In the genomic region with DNA sequence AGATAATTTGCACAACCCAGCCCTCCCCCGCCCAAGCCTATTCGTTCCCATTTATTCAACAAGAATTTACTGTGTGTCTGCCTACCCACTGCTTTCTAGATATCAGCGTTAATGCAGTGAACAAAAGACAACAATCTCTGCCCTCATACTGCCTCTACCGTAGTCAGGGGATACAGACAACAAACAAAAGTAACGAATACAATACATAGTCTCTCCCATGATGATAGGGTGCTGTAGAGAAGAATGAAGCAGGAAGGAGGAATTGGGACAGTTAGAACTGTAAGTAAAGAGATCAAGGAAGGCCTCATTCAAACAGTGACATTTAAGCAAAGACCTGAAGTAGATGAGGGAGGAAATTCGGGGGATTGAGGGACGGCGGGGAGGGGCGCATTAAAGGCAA, we compare ENCODE assay signal across 9 cellular contexts. TPM values are rescaled to one million over a fixed set of nuclear protein-coding genes. Genes with fewer than 3 reads are reported as not detected.
DNase-seq lines count a peak whose midpoint lies in the region; ATAC-seq and TF ChIP-seq lines count a peak whose summit lies in the region.
"Had no signal": no experiment of that assay in that cellular context is flagged by ENCODE, and none has a peak within 500 bp of the region (broad histone marks: within the 10 kb centered on the region; RNA-seq: fewer than 3 reads in every experiment).

No MANE protein-coding gene starts in this region.

- DNase-seq in left ventricle myocardium inferior (no peak), left cardiac atrium (no peak), glutamatergic neuron (no peak), tibial artery (no peak)
- no peak for DNase-seq in T-helper 2 cell treated with Interferon-gamma antibody and Interleukin-4, amounts not matched to agents 5 μg/mL and 100 μg/mL, for 36 hours (ENCODE audit: low spot score)
- no peak for DNase-seq in NK-92 treated with Interleukin-12 subunit alpha and Interleukin-12 subunit beta, amount 100 ng/mL, for 24 hours (lab: John Stamatoyannopoulos, UW)

- peaks cover 16% of the 10 kb centered on the region for H3K4me1 Mint-ChIP-seq in T-helper 2 cell treated with Interferon-gamma antibody and Interleukin-4, amounts not matched to agents 5 μg/mL and 100 μg/mL, for 36 hours (ENCODE audit: low read depth)
- peaks cover 4% of the 10 kb centered on the region for H3K4me1 Mint-ChIP-seq in glutamatergic neuron (ENCODE audit: low read depth, unreplicated experiment)

- H3K4me1 ChIP-seq in left ventricle myocardium inferior (peaks cover 62% of the 10 kb centered on the region), tibial artery (peaks cover 0 to 31% (median 21%) of the 10 kb centered on the region in 4 donors)

- peaks cover 43% of the 10 kb centered on the region for H3K36me3 ChIP-seq in left ventricle myocardium inferior
- H3K36me3 ChIP-seq in tibial artery, result peaks cover 5 to 27% (median 7%) of the 10 kb centered on the region in 3 donors

- intact Hi-C loops in left ventricle myocardium inferior (cut with micrococcal nuclease) (no loop called here), left cardiac atrium (cut with DNase I) (loop anchor here in 1 of 2 donors (10.0 kb wide), 1 partner anchor 150 kb away; no protein-coding TSS in a partner anchor), tibial artery (cut with DNase I; ENCODE audit: low total_unique reads) (no loop called here)

- H3K9me3 Mint-ChIP-seq in T-helper 2 cell treated with Interferon-gamma antibody and Interleukin-4, amounts not matched to agents 5 μg/mL and 100 μg/mL, for 36 hours, result no peaks in the 10 kb centered on the region
- H3K9me3 Mint-ChIP-seq in glutamatergic neuron (ENCODE audit: unreplicated experiment), result no peaks in the 10 kb centered on the region

- H3K27ac Mint-ChIP-seq in T-helper 2 cell treated with Interferon-gamma antibody and Interleukin-4, amounts not matched to agents 5 μg/mL and 100 μg/mL, for 36 hours, result peak overlapping the region; percentile 32
- H3K27ac Mint-ChIP-seq in glutamatergic neuron (ENCODE audit: unreplicated experiment), result no peak overlapping the region

- H3K27me3 ChIP-seq in left ventricle myocardium inferior (ENCODE audit: low read depth), result no peaks in the 10 kb centered on the region
- H3K27me3 ChIP-seq in tibial artery, result no peaks in the 10 kb centered on the region
- H3K27me3 ChIP-seq: tibial nerve had no signal

- peak overlapping the region; percentile 100 for H3K4me3 Mint-ChIP-seq in T-helper 2 cell treated with Interferon-gamma antibody and Interleukin-4, amounts not matched to agents 5 μg/mL and 100 μg/mL, for 36 hours
- H3K4me3 Mint-ChIP-seq in glutamatergic neuron (ENCODE audit: unreplicated experiment), result peak overlapping the region; percentile 63

- H3K36me3 Mint-ChIP-seq in T-helper 2 cell treated with Interferon-gamma antibody and Interleukin-4, amounts not matched to agents 5 μg/mL and 100 μg/mL, for 36 hours (ENCODE audit: low read depth), result peaks cover 24% of the 10 kb centered on the region
- no peaks in the 10 kb centered on the region for H3K36me3 Mint-ChIP-seq in glutamatergic neuron (ENCODE audit: unreplicated experiment)

- H3K9me3 ChIP-seq in left ventricle myocardium inferior (replicated peaks) (no peaks in the 10 kb centered on the region), tibial artery (no peaks in the 10 kb centered on the region)
- H3K9me3 ChIP-seq: tibial nerve had no signal

- peak overlapping the region; percentile 90 for H3K4me3 ChIP-seq in left ventricle myocardium inferior
- H3K4me3 ChIP-seq in tibial artery, result peak overlapping the region; percentile 86 to 95

- no peaks in the 10 kb centered on the region for H3K27me3 Mint-ChIP-seq in T-helper 2 cell treated with Interferon-gamma antibody and Interleukin-4, amounts not matched to agents 5 μg/mL and 100 μg/mL, for 36 hours (ENCODE audit: low read depth)
- no peaks in the 10 kb centered on the region for H3K27me3 Mint-ChIP-seq in glutamatergic neuron (ENCODE audit: unreplicated experiment)

- no peak overlapping the region for H3K27ac ChIP-seq in left ventricle myocardium inferior (replicated peaks)
- H3K27ac ChIP-seq in tibial artery, result no peak overlapping the region

- ATAC-seq in left cardiac atrium (no peak), GM18858 (IDR thresholded peaks at IDR 0.05; ENCODE audit: unreplicated experiment) (no peak), GM19395 (IDR thresholded peaks at IDR 0.05; ENCODE audit: unreplicated experiment) (no peak)

- no peak for TF ChIP-seq CTCF in left ventricle myocardium inferior (IDR thresholded peaks at IDR 0.05; ENCODE audit: borderline replicate concordance)
- no peak for TF ChIP-seq CTCF in glutamatergic neuron (IDR thresholded peaks at IDR 0.05; ENCODE audit: partially characterized antibody, unreplicated experiment)
- no peak for TF ChIP-seq CTCF in tibial artery (IDR thresholded peaks at IDR 0.05)

RNA-seq across cellular contexts. Expression of gene GFM2, which starts 1.7 kb away (rescaled TPM):
- total RNA-seq in left ventricle myocardium inferior (47.3 TPM), left cardiac atrium (10 to 100 TPM; 24.8 to 27.8 TPM), glutamatergic neuron (ENCODE audit: unreplicated experiment) (44.8 TPM)

RNA-seq across cellular contexts. Expression of gene NSA2, which starts 1.8 kb away (rescaled TPM):
- total RNA-seq in left ventricle myocardium inferior (44.1 TPM), left cardiac atrium (10 to 100 TPM; 42.1 to 71.8 TPM), glutamatergic neuron (ENCODE audit: unreplicated experiment) (43.9 TPM)
